In genomic region chr14:74299061-74299545, GRCh38 we compare ENCODE assay signal across 9 cellular contexts. TPM values are rescaled to one million over a fixed set of nuclear protein-coding genes. Genes with fewer than 3 reads are reported as not detected.
A peak's percentile ranks its signal among the peaks of the same experiment; 100 is the strongest.
DNase-seq lines count a peak whose midpoint lies in the region; ATAC-seq and TF ChIP-seq lines count a peak whose summit lies in the region.
"Had no signal": no experiment of that assay in that cellular context is flagged by ENCODE, and none has a peak within 500 bp of the region (broad histone marks: within the 10 kb centered on the region; RNA-seq: fewer than 3 reads in every experiment).

No MANE protein-coding gene starts in this region.

- TF ChIP-seq CTCF in progenitor cell of endocrine pancreas (IDR thresholded peaks at IDR 0.05; ENCODE audit: unreplicated experiment) (no peak), chondrocyte (IDR thresholded peaks at IDR 0.05) (no peak)

- WGBS in GM23248 (ENCODE audit: low coverage in 1 of 2, low lambda C conversion rate in 2 of 2, missing lambda C conversion rate in 2 of 2), 2 experiments: 17 to 23% methylated on average over 10 of the region's 10 CpGs

- H3K4me3 Mint-ChIP-seq in T-helper 2 cell treated with Interferon-gamma antibody and Interleukin-4, amounts not matched to agents 5 μg/mL and 100 μg/mL, for 36 hours: no peak overlapping the region
- H3K4me3 Mint-ChIP-seq in progenitor cell of endocrine pancreas (ENCODE audit: low read depth) (peak overlapping the region; percentile 7), chondrocyte (ENCODE audit: unreplicated experiment) (no peak overlapping the region)

- H2AFZ ChIP-seq in GM23248: peak overlapping the region; percentile 77

- H3K4me3 ChIP-seq in GM23248: peak overlapping the region; percentile 49

- H3K9me3 ChIP-seq in GM23248 (ENCODE audit: low read depth): no peaks in the 10 kb centered on the region

- peaks cover 20% of the 10 kb centered on the region for H3K36me3 Mint-ChIP-seq in T-helper 2 cell treated with Interferon-gamma antibody and Interleukin-4, amounts not matched to agents 5 μg/mL and 100 μg/mL, for 36 hours (ENCODE audit: low read depth)
- peaks cover 13% of the 10 kb centered on the region for H3K36me3 Mint-ChIP-seq in progenitor cell of endocrine pancreas (ENCODE audit: insufficient read depth)
- peaks cover 19% of the 10 kb centered on the region for H3K36me3 Mint-ChIP-seq in chondrocyte (ENCODE audit: low read depth)

- H3K79me2 ChIP-seq in GM23248 (ENCODE audit: insufficient read depth): peaks cover 62% of the 10 kb centered on the region

- no peak for ATAC-seq in GM19351 (IDR thresholded peaks at IDR 0.05; ENCODE audit: unreplicated experiment)

- H3K27me3 Mint-ChIP-seq in T-helper 2 cell treated with Interferon-gamma antibody and Interleukin-4, amounts not matched to agents 5 μg/mL and 100 μg/mL, for 36 hours (ENCODE audit: low read depth): no peaks in the 10 kb centered on the region
- H3K27me3 Mint-ChIP-seq in progenitor cell of endocrine pancreas (no peaks in the 10 kb centered on the region), chondrocyte (ENCODE audit: low read depth) (no peaks in the 10 kb centered on the region)

- peaks cover 22% of the 10 kb centered on the region for H3F3A ChIP-seq in GM23248 (ENCODE audit: insufficient read depth)

- H3K4me2 ChIP-seq in GM23248 (ENCODE audit: unreplicated experiment): peak overlapping the region; percentile 75

- in situ Hi-C loops in GM23248 (cut with MboI): no loop called here

- H3K4me1 Mint-ChIP-seq in T-helper 2 cell treated with Interferon-gamma antibody and Interleukin-4, amounts not matched to agents 5 μg/mL and 100 μg/mL, for 36 hours (ENCODE audit: low read depth): peaks cover 18% of the 10 kb centered on the region
- H3K4me1 Mint-ChIP-seq in progenitor cell of endocrine pancreas (ENCODE audit: low read depth): peaks cover 13% of the 10 kb centered on the region
- peaks cover 28% of the 10 kb centered on the region for H3K4me1 Mint-ChIP-seq in chondrocyte (ENCODE audit: low read depth)

- DNase-seq in GM23248 (peak; percentile 85), epithelial cell of prostate (ENCODE audit: low read depth, low spot score) (no peak), progenitor cell of endocrine pancreas (ENCODE audit: low spot score, unreplicated experiment) (no peak), NCI-H2029 (lab: John Stamatoyannopoulos, UW) (no peak), chondrocyte (ENCODE audit: low spot score) (no peak), ureter (ENCODE audit: low spot score) (no peak)
- no peak for DNase-seq in T-helper 2 cell treated with Interferon-gamma antibody and Interleukin-4, amounts not matched to agents 5 μg/mL and 100 μg/mL, for 36 hours (ENCODE audit: low spot score)
- DNase-seq: NCI-H524 treated with DMSO at 0.1 percent for 48 hours had no signal

- no peaks in the 10 kb centered on the region for H4K20me1 ChIP-seq in GM23248 (ENCODE audit: insufficient read depth)

- no peaks in the 10 kb centered on the region for H3K9me2 ChIP-seq in GM23248 (ENCODE audit: insufficient read depth)

- peak overlapping the region; percentile 69 for H3K27ac ChIP-seq in GM23248
- peak overlapping the region; percentile 20 for H3K27ac ChIP-seq in epithelial cell of prostate

- H3K27ac Mint-ChIP-seq in T-helper 2 cell treated with Interferon-gamma antibody and Interleukin-4, amounts not matched to agents 5 μg/mL and 100 μg/mL, for 36 hours: peak overlapping the region; percentile 68
- H3K27ac Mint-ChIP-seq in progenitor cell of endocrine pancreas (no peak overlapping the region), chondrocyte (ENCODE audit: unreplicated experiment) (no peak overlapping the region)

- peaks cover 17% of the 10 kb centered on the region for H3K4me1 ChIP-seq in GM23248 (ENCODE audit: insufficient read depth)

- H3K27me3 ChIP-seq in GM23248 (replicated peaks; ENCODE audit: insufficient read depth): no peaks in the 10 kb centered on the region

- H3K9ac ChIP-seq in GM23248: peak overlapping the region; percentile 46; the same call in 1 of the 2 replicates

- no peaks in the 10 kb centered on the region for H3K9me3 Mint-ChIP-seq in T-helper 2 cell treated with Interferon-gamma antibody and Interleukin-4, amounts not matched to agents 5 μg/mL and 100 μg/mL, for 36 hours
- H3K9me3 Mint-ChIP-seq in progenitor cell of endocrine pancreas (ENCODE audit: low read depth): no peaks in the 10 kb centered on the region
- H3K9me3 Mint-ChIP-seq in chondrocyte (ENCODE audit: low read depth): no peaks in the 10 kb centered on the region

- H3K36me3 ChIP-seq in GM23248 (ENCODE audit: low read depth): peaks cover 9% of the 10 kb centered on the region; the same call in 1 of the 2 replicates

RNA-seq across cellular contexts. Expression of gene ABCD4, which starts 3.6 kb away (rescaled TPM):
- total RNA-seq in GM23248 (2014; rRNA removed; shearing (Covaris generic)): 22.3 and 24.1 TPM in 2 replicates
- 26.3 and 27.7 TPM in 2 replicates for polyA plus RNA-seq in GM23248 (2016; fragmentation: Nextera tagmentation; extraction: Ambion mirVana)
- total RNA-seq in progenitor cell of endocrine pancreas (155 and 158 TPM in 2 replicates), chondrocyte (31.0 to 40.9 TPM (median 34.7 TPM) in 3 replicates), ureter (65.3 TPM)

RNA-seq across cellular contexts. Expression of gene VRTN, which starts 49.2 kb away (rescaled TPM):
- not detected in 2 replicates for total RNA-seq in GM23248 (2014; rRNA removed; shearing (Covaris generic))
- polyA plus RNA-seq in GM23248 (2016; fragmentation: Nextera tagmentation; extraction: Ambion mirVana): not detected in 2 replicates
- total RNA-seq in progenitor cell of endocrine pancreas: 1.2 and 1.5 TPM in 2 replicates
- total RNA-seq in chondrocyte: not detected in 3 replicates
- not detected for total RNA-seq in ureter

RNA-seq across cellular contexts. Expression of gene VSX2, which starts 59.9 kb away (rescaled TPM):
- total RNA-seq in GM23248 (2014; rRNA removed; shearing (Covaris generic)): not detected in 2 replicates
- polyA plus RNA-seq in GM23248 (2016; fragmentation: Nextera tagmentation; extraction: Ambion mirVana): not detected in 2 replicates
- total RNA-seq in progenitor cell of endocrine pancreas: not detected in 2 replicates
- total RNA-seq in chondrocyte: not detected in 3 replicates
- total RNA-seq in ureter: not detected
